In genomic region chr13:26880741-26881140, GRCh38 we compare ENCODE assay signal across 2 cellular contexts.
TF ChIP-seq lines count a peak whose summit lies in the region.

No MANE protein-coding gene starts in this region.

TF ChIP-seq in SK-N-SH, 30 proteins besides CTCF, POLR2A, EP300 and RAD21 (continued from another document):
- TF ChIP-seq REST (IDR thresholded peaks at IDR 0.05; ENCODE audit: low read depth, low read length) (no peak), POLR2AphosphoS5 (IDR thresholded peaks at IDR 0.05; ENCODE audit: low read depth, low read length) (no peak), NFIC (IDR thresholded peaks at IDR 0.05; ENCODE audit: borderline replicate concordance) (no peak), IRF3 (IDR thresholded peaks at IDR 0.05; ENCODE audit: low read depth, low read length) (no peak), TCF12 (IDR thresholded peaks at IDR 0.05) (no peak), MEF2A (IDR thresholded peaks at IDR 0.05; ENCODE audit: borderline replicate concordance, low read depth) (no peak), CHD2 (IDR thresholded peaks at IDR 0.05; ENCODE audit: low read length, partially characterized antibody) (no peak), SMC3 (IDR thresholded peaks at IDR 0.05; ENCODE audit: low read depth, low read length) (no peak), FOXM1 (IDR thresholded peaks at IDR 0.05; ENCODE audit: low read depth) (no peak)

TF ChIP-seq in SK-N-SH treated with all-trans-retinoic acid at 6 μM for 48 hours, 23 proteins besides CTCF, POLR2A, EP300 and RAD21 (continued from another document):
- TF ChIP-seq CSRNP3 (CRISPR knock-in tag; IDR thresholded peaks at IDR 0.05) (no peak), PPARA (CRISPR knock-in tag; IDR thresholded peaks at IDR 0.05; ENCODE audit: borderline replicate concordance) (no peak), TSHZ2 (CRISPR knock-in tag; IDR thresholded peaks at IDR 0.05) (no peak), ZFP3 (CRISPR knock-in tag; IDR thresholded peaks at IDR 0.05) (no peak), RARB (CRISPR knock-in tag; IDR thresholded peaks at IDR 0.05) (no peak), ZFP30 (CRISPR knock-in tag; IDR thresholded peaks at IDR 0.05) (no peak), CREB5 (CRISPR knock-in tag; IDR thresholded peaks at IDR 0.05; ENCODE audit: low read depth) (no peak), ZNF8 (CRISPR knock-in tag; IDR thresholded peaks at IDR 0.05) (no peak), TOX (CRISPR knock-in tag; IDR thresholded peaks at IDR 0.05; ENCODE audit: borderline replicate concordance) (no peak), ZNF565 (CRISPR knock-in tag; conservative IDR thresholded peaks at IDR 0.05; ENCODE audit: low read depth) (no peak), BACH2 (CRISPR knock-in tag; IDR thresholded peaks at IDR 0.05; ENCODE audit: borderline replicate concordance) (no peak), ISL1 (CRISPR knock-in tag; IDR thresholded peaks at IDR 0.05) (no peak), ZNF70 (CRISPR knock-in tag; IDR thresholded peaks at IDR 0.05) (no peak), POU6F1 (CRISPR knock-in tag; IDR thresholded peaks at IDR 0.05; ENCODE audit: borderline replicate concordance, low read depth) (no peak), ARNTL (CRISPR knock-in tag; IDR thresholded peaks at IDR 0.05; ENCODE audit: borderline replicate concordance, low read depth) (no peak)
